In the genomic region with DNA sequence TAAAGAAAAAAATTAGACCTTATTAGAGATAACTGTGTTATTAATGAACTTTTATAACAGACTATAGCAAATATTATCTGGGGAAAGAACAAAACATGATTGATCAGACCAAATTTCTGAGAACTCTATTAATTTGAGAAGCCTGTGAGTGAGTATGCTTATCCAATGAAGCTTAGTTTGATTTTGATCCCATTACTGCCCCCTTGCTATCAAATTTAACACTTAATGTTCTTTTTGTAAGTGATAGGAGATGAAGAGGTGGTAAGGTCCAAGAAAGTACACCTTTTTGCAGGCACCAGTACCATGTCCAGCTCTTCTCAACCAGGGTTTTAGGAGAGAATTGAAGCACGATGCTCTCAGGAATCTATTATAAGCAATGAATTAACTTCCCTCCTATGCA, we compare ENCODE assay signal across 1 cellular context.
TF ChIP-seq lines count a peak whose summit lies in the region.

No MANE protein-coding gene starts in this region.

TF ChIP-seq in GM12878, 131 proteins besides CTCF, POLR2A, EP300 and RAD21:
- TF ChIP-seq, protein P1, sequence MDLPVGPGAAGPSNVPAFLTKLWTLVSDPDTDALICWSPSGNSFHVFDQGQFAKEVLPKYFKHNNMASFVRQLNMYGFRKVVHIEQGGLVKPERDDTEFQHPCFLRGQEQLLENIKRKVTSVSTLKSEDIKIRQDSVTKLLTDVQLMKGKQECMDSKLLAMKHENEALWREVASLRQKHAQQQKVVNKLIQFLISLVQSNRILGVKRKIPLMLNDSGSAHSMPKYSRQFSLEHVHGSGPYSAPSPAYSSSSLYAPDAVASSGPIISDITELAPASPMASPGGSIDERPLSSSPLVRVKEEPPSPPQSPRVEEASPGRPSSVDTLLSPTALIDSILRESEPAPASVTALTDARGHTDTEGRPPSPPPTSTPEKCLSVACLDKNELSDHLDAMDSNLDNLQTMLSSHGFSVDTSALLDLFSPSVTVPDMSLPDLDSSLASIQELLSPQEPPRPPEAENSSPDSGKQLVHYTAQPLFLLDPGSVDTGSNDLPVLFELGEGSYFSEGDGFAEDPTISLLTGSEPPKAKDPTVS (IDR thresholded peaks at IDR 0.05; ENCODE audit: low read depth, low read length): no peak
- TF ChIP-seq NR2C2 (IDR thresholded peaks at IDR 0.05; ENCODE audit: borderline replicate concordance, control insufficient read depth, insufficient read length, low read depth) (no peak), ASH2L (IDR thresholded peaks at IDR 0.05; ENCODE audit: borderline replicate concordance, low read depth) (no peak), ESRRA (IDR thresholded peaks at IDR 0.05; ENCODE audit: low read length) (no peak), MYC (IDR thresholded peaks at IDR 0.05; ENCODE audit: insufficient read depth, insufficient read length, insufficient replicate concordance, low read length, severe bottlenecking) (no peak), CREM (IDR thresholded peaks at IDR 0.05; ENCODE audit: low read depth) (no peak), NBN (IDR thresholded peaks at IDR 0.05) (no peak), YBX1 (IDR thresholded peaks at IDR 0.05) (no peak)
- TF ChIP-seq, protein P2, sequence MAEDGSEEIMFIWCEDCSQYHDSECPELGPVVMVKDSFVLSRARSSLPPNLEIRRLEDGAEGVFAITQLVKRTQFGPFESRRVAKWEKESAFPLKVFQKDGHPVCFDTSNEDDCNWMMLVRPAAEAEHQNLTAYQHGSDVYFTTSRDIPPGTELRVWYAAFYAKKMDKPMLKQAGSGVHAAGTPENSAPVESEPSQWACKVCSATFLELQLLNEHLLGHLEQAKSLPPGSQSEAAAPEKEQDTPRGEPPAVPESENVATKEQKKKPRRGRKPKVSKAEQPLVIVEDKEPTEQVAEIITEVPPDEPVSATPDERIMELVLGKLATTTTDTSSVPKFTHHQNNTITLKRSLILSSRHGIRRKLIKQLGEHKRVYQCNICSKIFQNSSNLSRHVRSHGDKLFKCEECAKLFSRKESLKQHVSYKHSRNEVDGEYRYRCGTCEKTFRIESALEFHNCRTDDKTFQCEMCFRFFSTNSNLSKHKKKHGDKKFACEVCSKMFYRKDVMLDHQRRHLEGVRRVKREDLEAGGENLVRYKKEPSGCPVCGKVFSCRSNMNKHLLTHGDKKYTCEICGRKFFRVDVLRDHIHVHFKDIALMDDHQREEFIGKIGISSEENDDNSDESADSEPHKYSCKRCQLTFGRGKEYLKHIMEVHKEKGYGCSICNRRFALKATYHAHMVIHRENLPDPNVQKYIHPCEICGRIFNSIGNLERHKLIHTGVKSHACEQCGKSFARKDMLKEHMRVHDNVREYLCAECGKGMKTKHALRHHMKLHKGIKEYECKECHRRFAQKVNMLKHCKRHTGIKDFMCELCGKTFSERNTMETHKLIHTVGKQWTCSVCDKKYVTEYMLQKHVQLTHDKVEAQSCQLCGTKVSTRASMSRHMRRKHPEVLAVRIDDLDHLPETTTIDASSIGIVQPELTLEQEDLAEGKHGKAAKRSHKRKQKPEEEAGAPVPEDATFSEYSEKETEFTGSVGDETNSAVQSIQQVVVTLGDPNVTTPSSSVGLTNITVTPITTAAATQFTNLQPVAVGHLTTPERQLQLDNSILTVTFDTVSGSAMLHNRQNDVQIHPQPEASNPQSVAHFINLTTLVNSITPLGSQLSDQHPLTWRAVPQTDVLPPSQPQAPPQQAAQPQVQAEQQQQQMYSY (CRISPR knock-in tag; IDR thresholded peaks at IDR 0.05): no peak
